In genomic region chr10:80259405-80259871, GRCh38 we compare ENCODE assay signal across 20 cellular contexts. TPM values are rescaled to one million over a fixed set of nuclear protein-coding genes. Genes with fewer than 3 reads are reported as not detected.
"Had no signal": no experiment of that assay in that cellular context is flagged by ENCODE, and none has a peak within 500 bp of the region (broad histone marks: within the 10 kb centered on the region; RNA-seq: fewer than 3 reads in every experiment).

No MANE protein-coding gene starts in this region.

- H3K27me3 ChIP-seq: testis, upper lobe of right lung had no signal

- H3K36me3 ChIP-seq: lower lobe of right lung, spleen, upper lobe of right lung had no signal

- H3K9me3 ChIP-seq: lower lobe of right lung, testis, upper lobe of right lung had no signal

- DNase-seq: activated CD4-positive, alpha-beta T cell treated with anti-CD3 and anti-CD28 coated beads, Interleukin-2, amount 50 U/mL, for 1 hour; activated CD4-positive, CD25-positive, alpha-beta regulatory T cell; activated naive CD4-positive, alpha-beta T cell treated with anti-CD3 and anti-CD28 coated beads, Interleukin-2, amount 10 ng/mL, durations not matched to agents 7 days and 5 days; activated T-cell treated with anti-CD3 and anti-CD28 coated beads, Interleukin-2, amount 50 U/mL, for 1 hour; dermis blood vessel endothelial cell; foreskin keratinocyte; lower lobe of right lung; nephron progenitor cell; spleen; stimulated activated naive CD8-positive, alpha-beta T cell treated with anti-CD3 and anti-CD28 coated beads, Interleukin-15, amount 100 ng/mL, for 72 hours; testis; upper lobe of right lung had no signal

- H3K4me1 ChIP-seq: foreskin keratinocyte, lower lobe of right lung, upper lobe of right lung had no signal

- FAIRE-seq: TTC549 had no signal

- H3K27ac ChIP-seq: foreskin keratinocyte, lower lobe of right lung, spleen, testis, upper lobe of right lung had no signal

- H3K4me3 ChIP-seq: lower lobe of right lung, spleen, testis, upper lobe of right lung had no signal

- ATAC-seq: esophagus mucosa; foreskin keratinocyte; left colon; lower lobe of right lung; sciatic nerve; stimulated activated naive CD8-positive, alpha-beta T cell treated with anti-CD3 and anti-CD28 coated beads, Interleukin-15, amount 100 ng/mL, for 72 hours; upper lobe of right lung had no signal

RNA-seq across cellular contexts. Expression of gene MAT1A, which starts 30.0 kb away (rescaled TPM):
- total RNA-seq: chondrocyte; dermis blood vessel endothelial cell; foreskin keratinocyte; omental fat pad; pulmonary artery endothelial cell; sciatic nerve; T-helper 2 cell treated with Interferon-gamma antibody and Interleukin-4, amounts not matched to agents 100 ng/mL and 5 ng/mL, for 36 hours had no signal
- polyA plus RNA-seq: foreskin keratinocyte had no signal
